In genomic region chr4:167885071-167885470, GRCh38 we compare ENCODE assay signal across 19 cellular contexts.
DNase-seq lines count a peak whose midpoint lies in the region; ATAC-seq and TF ChIP-seq lines count a peak whose summit lies in the region.
"Had no signal": no experiment of that assay in that cellular context is flagged by ENCODE, and none has a peak within 500 bp of the region (broad histone marks: within the 10 kb centered on the region; RNA-seq: fewer than 3 reads in every experiment).

No MANE protein-coding gene starts in this region.

- H3K36me3 Mint-ChIP-seq in MCF 10A (ENCODE audit: insufficient read depth, unreplicated experiment), result no peaks in the 10 kb centered on the region
- no peaks in the 10 kb centered on the region for H3K36me3 Mint-ChIP-seq in neural progenitor cell
- no peaks in the 10 kb centered on the region for H3K36me3 Mint-ChIP-seq in stimulated activated naive B cell treated with anti-CD40 and anti-IgM and Interleukin-4, amounts not matched to agents 10 μg/mL and 1 μg/mL and 100 μg/mL, for 72 hours
- H3K36me3 Mint-ChIP-seq: CD14-positive monocyte; CD4-positive, alpha-beta memory T cell had no signal

- CTCF ChIA-PET in MCF 10A (lab: Yijun Ruan, JAX), result interaction anchor here (0.7 kb wide), 1 partner anchor 269 kb away, joined by 4 read pairs; no protein-coding TSS in a partner anchor

- no peaks in the 10 kb centered on the region for H3K4me1 Mint-ChIP-seq in MCF 10A (ENCODE audit: insufficient read depth, unreplicated experiment)
- H3K4me1 Mint-ChIP-seq in neural progenitor cell, result no peaks in the 10 kb centered on the region
- H3K4me1 Mint-ChIP-seq in stimulated activated naive B cell treated with anti-CD40 and anti-IgM and Interleukin-4, amounts not matched to agents 10 μg/mL and 1 μg/mL and 100 μg/mL, for 72 hours, result no peaks in the 10 kb centered on the region
- H3K4me1 Mint-ChIP-seq: CD14-positive monocyte; CD4-positive, alpha-beta memory T cell had no signal

- H3K4me1 ChIP-seq in breast epithelium, result no peaks in the 10 kb centered on the region
- peaks cover 23% of the 10 kb centered on the region for H3K4me1 ChIP-seq in neural progenitor cell
- H3K4me1 ChIP-seq: A549, BLaER1 had no signal

- H3K27me3 Mint-ChIP-seq in MCF 10A (ENCODE audit: insufficient read depth, unreplicated experiment) (no peaks in the 10 kb centered on the region), neural progenitor cell (ENCODE audit: insufficient read depth, low read depth) (peaks cover under 1% of the 10 kb centered on the region)
- H3K27me3 Mint-ChIP-seq in stimulated activated naive B cell treated with anti-CD40 and anti-IgM and Interleukin-4, amounts not matched to agents 10 μg/mL and 1 μg/mL and 100 μg/mL, for 72 hours, result no peaks in the 10 kb centered on the region
- H3K27me3 Mint-ChIP-seq: CD4-positive, alpha-beta memory T cell had no signal

- ATAC-seq in stimulated activated naive B cell treated with anti-CD40 and anti-IgM and Interleukin-4, amounts not matched to agents 10 μg/mL and 1 μg/mL and 100 μg/mL, for 72 hours (replicated peaks), result no peak
- ATAC-seq: A549, HCT116 had no signal

- no peaks in the 10 kb centered on the region for H3K27me3 ChIP-seq in breast epithelium
- no peaks in the 10 kb centered on the region for H3K27me3 ChIP-seq in neural progenitor cell
- H3K27me3 ChIP-seq: BLaER1 had no signal

- H3F3A ChIP-seq in neural progenitor cell (ENCODE audit: low read depth), result no peaks in the 10 kb centered on the region

- no peaks in the 10 kb centered on the region for H3K36me3 ChIP-seq in breast epithelium
- H3K36me3 ChIP-seq in neural progenitor cell, result no peaks in the 10 kb centered on the region
- H3K36me3 ChIP-seq: BLaER1 had no signal

- no peaks in the 10 kb centered on the region for H3K79me2 ChIP-seq in neural progenitor cell (ENCODE audit: low read depth)

- no peak for TF ChIP-seq CTCF in MCF 10A (IDR thresholded peaks at IDR 0.05; ENCODE audit: unreplicated experiment)
- no peak for TF ChIP-seq CTCF in breast epithelium (IDR thresholded peaks at IDR 0.05)
- no peak for TF ChIP-seq CTCF in neural progenitor cell (IDR thresholded peaks at IDR 0.05)

- H3K9me3 ChIP-seq in breast epithelium, result no peaks in the 10 kb centered on the region
- H3K9me3 ChIP-seq in neural progenitor cell (ENCODE audit: low read depth), result no peaks in the 10 kb centered on the region
- H3K9me3 ChIP-seq: A549 had no signal

- no peaks in the 10 kb centered on the region for H4K20me1 ChIP-seq in neural progenitor cell (ENCODE audit: low read depth)
- H4K20me1 ChIP-seq: BLaER1 had no signal

- no peak for TF ChIP-seq POLR2A in breast epithelium (IDR thresholded peaks at IDR 0.05)

- no peak overlapping the region for H3K4me3 ChIP-seq in breast epithelium
- H3K4me3 ChIP-seq in neural progenitor cell, result no peak overlapping the region
- H3K4me3 ChIP-seq: A549, BLaER1, GM23248 had no signal

- POLR2A ChIA-PET in MCF 10A (lab: Yijun Ruan, JAX), result interaction anchor here (1.2 kb wide), 1 partner anchor 11 kb away, joined by 3 read pairs; no protein-coding TSS in a partner anchor

- H3K4me3 Mint-ChIP-seq in MCF 10A (ENCODE audit: unreplicated experiment), result no peak overlapping the region
- no peak overlapping the region for H3K4me3 Mint-ChIP-seq in neural progenitor cell
- no peak overlapping the region for H3K4me3 Mint-ChIP-seq in stimulated activated naive B cell treated with anti-CD40 and anti-IgM and Interleukin-4, amounts not matched to agents 10 μg/mL and 1 μg/mL and 100 μg/mL, for 72 hours
- H3K4me3 Mint-ChIP-seq: CD14-positive monocyte; CD4-positive, alpha-beta memory T cell; HFFc6 had no signal

- no peak overlapping the region for H3K9ac ChIP-seq in neural progenitor cell
- H3K9ac ChIP-seq: BLaER1, GM23248 had no signal

- H2AFZ ChIP-seq in neural progenitor cell (replicated peaks), result no peak overlapping the region
- H2AFZ ChIP-seq: GM23248 had no signal

- no TSS peak for BruUV-seq in MCF 10A (replicated peaks; lab: Mats Ljungman, UMichigan)

- intact Hi-C loops in MCF 10A (cut with micrococcal nuclease), result no loop called here
- intact Hi-C loops in breast epithelium (cut with DNase I; ENCODE audit: low total_unique reads), result no loop called here

- peak overlapping the region; percentile 47 for H3K27ac Mint-ChIP-seq in MCF 10A (ENCODE audit: low read depth, unreplicated experiment)
- no peak overlapping the region for H3K27ac Mint-ChIP-seq in neural progenitor cell
- H3K27ac Mint-ChIP-seq in stimulated activated naive B cell treated with anti-CD40 and anti-IgM and Interleukin-4, amounts not matched to agents 10 μg/mL and 1 μg/mL and 100 μg/mL, for 72 hours, result peak overlapping the region; percentile 0
- H3K27ac Mint-ChIP-seq: CD14-positive monocyte; CD4-positive, alpha-beta memory T cell; HFFc6 had no signal

- H3K27ac ChIP-seq in breast epithelium (no peak overlapping the region), neural progenitor cell (no peak overlapping the region)
- H3K27ac ChIP-seq: 22Rv1, A549, BLaER1, GM23248 had no signal

- H3K4me2 ChIP-seq in neural progenitor cell, result no peak overlapping the region
- H3K4me2 ChIP-seq: A549, BLaER1 had no signal

- H3K9me3 Mint-ChIP-seq in MCF 10A (ENCODE audit: unreplicated experiment) (no peaks in the 10 kb centered on the region), neural progenitor cell (peaks cover 2% of the 10 kb centered on the region)
- H3K9me3 Mint-ChIP-seq in stimulated activated naive B cell treated with anti-CD40 and anti-IgM and Interleukin-4, amounts not matched to agents 10 μg/mL and 1 μg/mL and 100 μg/mL, for 72 hours, result peaks cover under 1 to 5% of the 10 kb centered on the region in 2 donors
- H3K9me3 Mint-ChIP-seq: HFFc6 had no signal

- no peak for DNase-seq in MCF 10A (ENCODE audit: unreplicated experiment)
- DNase-seq in breast epithelium (ENCODE audit: low spot score in 2 of 2), result no peak
- peak; percentile 45 for DNase-seq in fibroblast of peridontal ligament (ENCODE audit: extremely low read depth)
- DNase-seq in neural progenitor cell (ENCODE audit: low spot score), result peak; percentile 29
- DNase-seq in stimulated activated naive B cell treated with anti-CD40 and anti-IgM and Interleukin-4, amounts not matched to agents 10 μg/mL and 1 μg/mL and 100 μg/mL, for 72 hours, result no peak
- DNase-seq in T-helper 1 cell, result no peak
- DNase-seq in activated T-cell treated with anti-CD3 and anti-CD28 coated beads, Interleukin-2, amount 50 U/mL, for 1 hour, result no peak
- DNase-seq in activated effector memory CD4-positive, alpha-beta T cell treated with anti-CD3 and anti-CD28 coated beads, Interleukin-2, amount 50 U/mL, for 16 hours, result no peak
- DNase-seq: CD4-positive, alpha-beta memory T cell; DMS153; DMS79; GDM1; GM23248; HFFc6 had no signal

Comparison
In these comparisons a context has a peak if more than half of its experiments do, and no peak if none do; other contexts are left out.
1. DNase-seq: peak in fibroblast of peridontal ligament (single experiment) and neural progenitor cell (single experiment); none in MCF 10A (single experiment), breast epithelium (0 of 2), stimulated activated naive B cell treated with anti-CD40 and anti-IgM and Interleukin-4, amounts not matched to agents 10 μg/mL and 1 μg/mL and 100 μg/mL, for 72 hours (single experiment), T-helper 1 cell (0 of 5), activated T-cell treated with anti-CD3 and anti-CD28 coated beads, Interleukin-2, amount 50 U/mL, for 1 hour (single experiment) and activated effector memory CD4-positive, alpha-beta T cell treated with anti-CD3 and anti-CD28 coated beads, Interleukin-2, amount 50 U/mL, for 16 hours (single experiment).